In genomic region chr2:54106631-54107454, GRCh38 we compare ENCODE assay signal across 8 cellular contexts. TPM values are rescaled to one million over a fixed set of nuclear protein-coding genes. Genes with fewer than 3 reads are reported as not detected.
A peak's percentile ranks its signal among the peaks of the same experiment; 100 is the strongest.
DNase-seq lines count a peak whose midpoint lies in the region; ATAC-seq, FAIRE-seq and TF ChIP-seq lines count a peak whose summit lies in the region.

No MANE protein-coding gene starts in this region.

- peak; percentile 88 for FAIRE-seq in TTC549 (lab: Jason Lieb, UNC)

- H3K9me2 ChIP-seq in GM23338 (ENCODE audit: insufficient read depth): no peaks in the 10 kb centered on the region

- H3K4me1 Mint-ChIP-seq in GM23338: peaks cover 8% of the 10 kb centered on the region; the same call in 2 of the 3 replicates

- H3K27me3 ChIP-seq in GM23338 (ENCODE audit: insufficient read depth): no peaks in the 10 kb centered on the region
- no peaks in the 10 kb centered on the region for H3K27me3 ChIP-seq in right lobe of liver
- no peaks in the 10 kb centered on the region for H3K27me3 ChIP-seq in thyroid gland

- DNase-seq in NCI-H524 (lab: John Stamatoyannopoulos, UW) (peak; percentile 9 to 74), NCI-H524 treated with DMSO at 0.1 percent for 48 hours (lab: John Stamatoyannopoulos, UW) (no peak), GM23338 (ENCODE audit: low spot score) (peak; percentile 76), NCI-H1105 treated with DMSO at 0.1 percent for 48 hours (lab: John Stamatoyannopoulos, UW) (peak; percentile 42), coronary artery (ENCODE audit: low spot score) (no peak), right lobe of liver (peak in 1 of 3 donors; percentile 61), thyroid gland (peak; percentile 40 to 53)

- 30% methylated on average over 12 of the region's 12 CpGs for WGBS in right lobe of liver (ENCODE audit: insufficient coverage, low coverage, low lambda C conversion rate, missing lambda C conversion rate)
- 62 to 69% methylated on average over 12 of the region's 12 CpGs for WGBS in thyroid gland, 2 donors

- H3K4me1 ChIP-seq in GM23338 (ENCODE audit: insufficient read depth) (no peaks in the 10 kb centered on the region), right lobe of liver (peaks cover 0 to 19% (median 0%) of the 10 kb centered on the region in 4 donors), thyroid gland (peaks cover 0 to 15% of the 10 kb centered on the region in 2 donors)

- intact Hi-C loops in right lobe of liver (cut with DNase I) (no loop called here), thyroid gland (cut with DNase I) (loop anchor here (5.0 kb wide), 1 partner anchor 730 kb away; no protein-coding TSS in a partner anchor)

- no peaks in the 10 kb centered on the region for H3K9me3 ChIP-seq in right lobe of liver
- no peaks in the 10 kb centered on the region for H3K9me3 ChIP-seq in thyroid gland

- no peaks in the 10 kb centered on the region for H3K9me3 Mint-ChIP-seq in GM23338

- ATAC-seq in GM23338: peak; percentile 77
- ATAC-seq in right lobe of liver: peak; percentile 87 to 93 (median 90)

- H3K36me3 Mint-ChIP-seq in GM23338 (ENCODE audit: low read depth): no peaks in the 10 kb centered on the region

- H4K20me1 ChIP-seq in GM23338 (replicated peaks; ENCODE audit: insufficient read depth): no peaks in the 10 kb centered on the region

- no peaks in the 10 kb centered on the region for H3F3A ChIP-seq in GM23338 (replicated peaks; ENCODE audit: low read depth)

- H3K4me3 ChIP-seq in GM23338 (no peak overlapping the region), coronary artery (peak overlapping the region; percentile 5), right lobe of liver (peak overlapping the region in 2 of 3 donors; percentile 22 to 31), thyroid gland (replicated peaks in 1 of 3) (no peak overlapping the region)

- no peak overlapping the region for H3K4me3 Mint-ChIP-seq in GM23338

- H3K27me3 Mint-ChIP-seq in GM23338 (ENCODE audit: insufficient read depth, low read depth, poor library complexity): peaks cover 1% of the 10 kb centered on the region

- TF ChIP-seq POLR2A in right lobe of liver (IDR thresholded peaks at IDR 0.05) (no peak), thyroid gland (IDR thresholded peaks at IDR 0.05) (no peak)

- H3K27ac Mint-ChIP-seq in GM23338: no peak overlapping the region

- H3K79me2 ChIP-seq in GM23338 (replicated peaks; ENCODE audit: insufficient read depth): no peaks in the 10 kb centered on the region

- H2AFZ ChIP-seq in GM23338: no peak overlapping the region

- no peaks in the 10 kb centered on the region for H3K36me3 ChIP-seq in GM23338 (ENCODE audit: insufficient read depth)
- no peaks in the 10 kb centered on the region for H3K36me3 ChIP-seq in right lobe of liver
- H3K36me3 ChIP-seq in thyroid gland: no peaks in the 10 kb centered on the region

- H3K4me2 ChIP-seq in GM23338: no peak overlapping the region

- TF ChIP-seq CTCF in GM23338 (conservative IDR thresholded peaks at IDR 0.05; ENCODE audit: low read depth in 2 of 2) (peak; percentile 82 to 84), coronary artery (IDR thresholded peaks at IDR 0.05) (peak; percentile 51), right lobe of liver (IDR thresholded peaks at IDR 0.05) (peak; percentile 73 to 85 (median 81)), thyroid gland (IDR thresholded peaks at IDR 0.05) (peak in 5 of 6 experiments; percentile 19 to 76 (median 65))

- H3K27ac ChIP-seq in GM23338 (ENCODE audit: low read depth) (no peak overlapping the region), coronary artery (no peak overlapping the region), right lobe of liver (peak overlapping the region in 2 of 3 donors; percentile 58 to 69), thyroid gland (no peak overlapping the region)

TF ChIP-seq in GM23338, 12 proteins besides CTCF, POLR2A, EP300 and RAD21:
- TF ChIP-seq REST (IDR thresholded peaks at IDR 0.05; ENCODE audit: unreplicated experiment) (no peak), EZH2phosphoT487 (IDR thresholded peaks at IDR 0.05; ENCODE audit: unreplicated experiment) (no peak), EZH2 (IDR thresholded peaks at IDR 0.05; ENCODE audit: low read depth, unreplicated experiment) (no peak), STAT1 (IDR thresholded peaks at IDR 0.05; ENCODE audit: unreplicated experiment) (no peak), CREB1 (CRISPR knock-in tag; IDR thresholded peaks at IDR 0.05; ENCODE audit: low read depth) (no peak), POLR2AphosphoS5 (IDR thresholded peaks at IDR 0.05; ENCODE audit: low read depth) (no peak)

RNA-seq across cellular contexts. Expression of gene ACYP2, which starts 8.6 kb away (rescaled TPM):
- total RNA-seq in GM23338 (2014; rRNA removed; shearing (Covaris generic)): 1.1 and 2.3 TPM in 2 replicates
- polyA plus RNA-seq in GM23338 (2016; fragmentation: Nextera tagmentation; extraction: Ambion mirVana): 14.2 and 15.5 TPM in 2 replicates
- total RNA-seq in right lobe of liver (10 to 100 TPM in 5 of 6 experiments, 1 to 10 TPM in 1; 9.6 to 22.9 (median 18.5) TPM), thyroid gland (10 to 100 TPM; 14.1 to 29.2 (median 26.2) TPM)

Comparison
In these comparisons a context has a peak if more than half of its experiments do, and no peak if none do; other contexts are left out.
1. DNase-seq: peak in NCI-H524 (2 of 2), GM23338 (single experiment), NCI-H1105 treated with DMSO at 0.1 percent for 48 hours (single experiment) and thyroid gland (2 of 2); none in NCI-H524 treated with DMSO at 0.1 percent for 48 hours (single experiment) and coronary artery (single experiment).
2. H3K27ac ChIP-seq: peak in right lobe of liver (2 of 3); none in GM23338 (single experiment), coronary artery (0 of 2) and thyroid gland (0 of 3).
3. H3K4me3 ChIP-seq: peak in coronary artery (single experiment) and right lobe of liver (2 of 3); none in GM23338 (single experiment) and thyroid gland (0 of 3).
4. Peak in every context shown above with its lines, with median percentiles within 50 percentile points of each other: CTCF ChIP-seq.